Comparison of ENCODE assay signal across 8 cellular contexts in the genomic region with DNA sequence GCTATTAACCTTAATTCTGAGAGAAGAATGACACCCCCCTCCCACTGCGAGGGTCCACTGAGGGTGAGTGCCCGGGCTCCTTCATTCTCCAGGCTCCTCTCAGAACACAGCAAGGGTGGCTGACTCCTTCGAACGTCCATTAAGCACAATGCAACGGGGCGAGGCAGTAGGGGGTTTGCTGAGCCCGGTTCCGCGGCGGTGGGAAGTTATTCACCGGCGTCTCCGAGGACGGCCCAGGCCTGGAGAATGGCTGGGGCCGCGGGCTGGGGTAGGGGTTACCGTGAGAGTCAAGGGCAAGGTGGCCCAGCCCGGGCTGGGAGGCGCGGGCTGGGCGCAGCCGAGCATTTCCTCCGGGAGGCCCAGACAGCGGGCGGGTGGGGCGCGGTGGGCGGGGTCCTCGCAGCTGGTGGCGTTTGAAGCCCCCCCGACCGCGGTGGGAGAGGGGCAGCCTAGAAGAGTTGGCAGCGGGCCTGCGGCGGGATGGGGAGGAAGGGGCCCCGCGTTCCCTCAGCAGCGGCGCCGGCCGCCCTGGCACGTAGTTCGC. TPM values are rescaled to one million over a fixed set of nuclear protein-coding genes. Genes with fewer than 3 reads are reported as not detected.
DNase-seq lines count a peak whose midpoint lies in the region; ATAC-seq and TF ChIP-seq lines count a peak whose summit lies in the region.

No MANE protein-coding gene starts in this region.

- H3K79me2 ChIP-seq in neural progenitor cell (ENCODE audit: low read depth) = peaks cover 14% of the 10 kb centered on the region

- H3K4me3 Mint-ChIP-seq in neural progenitor cell = peak overlapping the region; percentile 86

- peaks cover 12% of the 10 kb centered on the region for H3K27me3 Mint-ChIP-seq in neural progenitor cell (ENCODE audit: insufficient read depth, low read depth)

- TF ChIP-seq CTCF in foreskin fibroblast (IDR thresholded peaks at IDR 0.05; ENCODE audit: low read depth, low read length) = no peak
- no peak for TF ChIP-seq CTCF in neural progenitor cell (IDR thresholded peaks at IDR 0.05)
- no peak for TF ChIP-seq CTCF in upper lobe of right lung (IDR thresholded peaks at IDR 0.05)

- H3K9me3 ChIP-seq in neural progenitor cell (ENCODE audit: low read depth) (no peaks in the 10 kb centered on the region), upper lobe of right lung (no peaks in the 10 kb centered on the region)

- peaks cover 49% of the 10 kb centered on the region for H3K27me3 ChIP-seq in neural progenitor cell
- H3K27me3 ChIP-seq in upper lobe of right lung = no peaks in the 10 kb centered on the region

- DNase-seq in CD1c-positive myeloid dendritic cell (ENCODE audit: extremely low spot score) (peak; percentile 34), NAMALWA (ENCODE audit: low spot score) (peak; percentile 59), foreskin fibroblast (no peak), neural progenitor cell (ENCODE audit: low spot score) (peak; percentile 52), upper lobe of right lung (peak; percentile 91), H4 (ENCODE audit: low spot score) (no peak)
- DNase-seq in activated T-helper 1 cell treated with anti-CD3 and anti-CD28 coated beads, Interleukin-2, amount 50 U/mL, for 16 hours (ENCODE audit: low read depth in 1 of 2, low spot score in 1 of 2) = peak; percentile 34 to 48

- peaks cover 35% of the 10 kb centered on the region for H3K4me1 Mint-ChIP-seq in neural progenitor cell

- ATAC-seq in GM21528 (IDR thresholded peaks at IDR 0.05; ENCODE audit: low FRiP score, unreplicated experiment) (peak; percentile 11), upper lobe of right lung (peak; percentile 6)

- intact Hi-C loops in upper lobe of right lung (cut with DNase I) = loop anchor here (10.0 kb wide), 1 partner anchor 111 kb away; no protein-coding TSS in a partner anchor

- H3K9ac ChIP-seq in neural progenitor cell = no peak overlapping the region

- H3K36me3 ChIP-seq in neural progenitor cell (no peaks in the 10 kb centered on the region), upper lobe of right lung (no peaks in the 10 kb centered on the region)

- no peak overlapping the region for H3K27ac Mint-ChIP-seq in neural progenitor cell

- peaks cover 6% of the 10 kb centered on the region for H3K4me1 ChIP-seq in neural progenitor cell
- H3K4me1 ChIP-seq in upper lobe of right lung = peaks cover 18% of the 10 kb centered on the region

- H3F3A ChIP-seq in neural progenitor cell (ENCODE audit: low read depth) = peaks cover 15% of the 10 kb centered on the region

- H3K4me3 ChIP-seq in foreskin fibroblast (ENCODE audit: low read depth in 1 of 2, low read length in 2 of 2) (peak overlapping the region; percentile 61 to 70), neural progenitor cell (peak overlapping the region; percentile 76), upper lobe of right lung (peak overlapping the region; percentile 88)

- H3K4me2 ChIP-seq in neural progenitor cell = peak overlapping the region; percentile 89

- peaks cover 7% of the 10 kb centered on the region for H3K9me3 Mint-ChIP-seq in neural progenitor cell

- no peak overlapping the region for H3K27ac ChIP-seq in neural progenitor cell
- peak overlapping the region; percentile 100 for H3K27ac ChIP-seq in upper lobe of right lung

- peaks cover 28% of the 10 kb centered on the region for H4K20me1 ChIP-seq in neural progenitor cell (ENCODE audit: low read depth)

- H2AFZ ChIP-seq in neural progenitor cell (replicated peaks) = peak overlapping the region; percentile 65

- peaks cover 2% of the 10 kb centered on the region for H3K36me3 Mint-ChIP-seq in neural progenitor cell

RNA-seq across cellular contexts. Expression of gene KLF13, which starts 1.1 kb away (rescaled TPM):
- total RNA-seq in neural progenitor cell (ENCODE audit: low replicate concordance) (11.9 and 25.1 TPM in 2 replicates), upper lobe of right lung (176 TPM)
- 12.0 and 20.8 TPM in 2 replicates for total RNA-seq in H4 (2014; rRNA removed; shearing (Covaris generic))

Comparison
In these comparisons a context has a peak if more than half of its experiments do, and no peak if none do; other contexts are left out.
1. DNase-seq: peak in CD1c-positive myeloid dendritic cell (single experiment), NAMALWA (single experiment), activated T-helper 1 cell treated with anti-CD3 and anti-CD28 coated beads, Interleukin-2, amount 50 U/mL, for 16 hours (2 of 2), neural progenitor cell (single experiment) and upper lobe of right lung (single experiment); none in foreskin fibroblast (0 of 2) and H4 (single experiment).
2. Peak in every context shown above with its lines, with median percentiles within 50 percentile points of each other: H3K4me3 ChIP-seq.